Comparison of ENCODE assay signal across 8 cellular contexts in genomic region chr3:151085889-151086483, GRCh38. TPM values are rescaled to one million over a fixed set of nuclear protein-coding genes. Genes with fewer than 3 reads are reported as not detected.
DNase-seq lines count a peak whose midpoint lies in the region; ATAC-seq and TF ChIP-seq lines count a peak whose summit lies in the region.

No MANE protein-coding gene starts in this region.

- H3K27me3 Mint-ChIP-seq in T-cell (peaks cover 18 to 43% of the 10 kb centered on the region in 2 donors), type B pancreatic cell (peaks cover 24% of the 10 kb centered on the region)

- no peak overlapping the region for H3K27ac Mint-ChIP-seq in T-cell
- H3K27ac Mint-ChIP-seq in type B pancreatic cell, result no peak overlapping the region

- no peaks in the 10 kb centered on the region for H3K36me3 ChIP-seq in effector memory CD4-positive, alpha-beta T cell (ENCODE audit: control insufficient read depth, insufficient read depth, low read length)
- no peaks in the 10 kb centered on the region for H3K36me3 ChIP-seq in mucosa of descending colon (ENCODE audit: low read depth)

- intact Hi-C loops in Right ventricle myocardium superior (cut with DNase I) (no loop called here), Right ventricle myocardium inferior (cut with DNase I) (no loop called here), mucosa of descending colon (cut with DNase I, micrococcal nuclease) (no loop called here)

- peak; percentile 43 for DNase-seq in Right ventricle myocardium superior
- no peak for DNase-seq in Right ventricle myocardium inferior (ENCODE audit: missing footprints)
- DNase-seq in T-cell, result peak in 8 of 34 experiments; percentile 2 to 15 (median 6)
- no peak for DNase-seq in effector memory CD4-positive, alpha-beta T cell
- peak; percentile 3 to 51 (median 31) for DNase-seq in mucosa of descending colon
- peak; percentile 77 for DNase-seq in type B pancreatic cell (ENCODE audit: extremely low spot score, unreplicated experiment)
- no peak for DNase-seq in dermis blood vessel endothelial cell

- POLR2A ChIA-PET in T-cell (lab: Charles Lee), result no interaction called here

- peak; percentile 25 for ATAC-seq in Right ventricle myocardium superior (ENCODE audit: poor library complexity)
- ATAC-seq in Right ventricle myocardium inferior, result no peak
- peak; percentile 23 for ATAC-seq in HG03280 (IDR thresholded peaks at IDR 0.05; ENCODE audit: unreplicated experiment)
- peak in 3 of 4 experiments; percentile 9 to 38 (median 29) for ATAC-seq in T-cell (replicated peaks in 1 of 4)
- peak; percentile 41 for ATAC-seq in mucosa of descending colon

- H3K9me3 Mint-ChIP-seq in T-cell (no peaks in the 10 kb centered on the region), type B pancreatic cell (no peaks in the 10 kb centered on the region)

- no peak overlapping the region for H3K27ac ChIP-seq in effector memory CD4-positive, alpha-beta T cell (ENCODE audit: insufficient read depth, low read length, poor library complexity, severe bottlenecking)

- peak overlapping the region; percentile 67 for H3K4me3 ChIP-seq in effector memory CD4-positive, alpha-beta T cell (ENCODE audit: insufficient read depth, low read depth, low read length, poor library complexity, severe bottlenecking)
- no peak overlapping the region for H3K4me3 ChIP-seq in mucosa of descending colon

- TF ChIP-seq CTCF in mucosa of descending colon (IDR thresholded peaks at IDR 0.05) (no peak), type B pancreatic cell (conservative IDR thresholded peaks at IDR 0.05) (no peak)

- H3K4me1 Mint-ChIP-seq in T-cell, result peaks cover 0 to 15% (median 13%) of the 10 kb centered on the region in 3 donors
- H3K4me1 Mint-ChIP-seq in type B pancreatic cell (ENCODE audit: unreplicated experiment), result peaks cover 19% of the 10 kb centered on the region

- no peaks in the 10 kb centered on the region for H3K27me3 ChIP-seq in effector memory CD4-positive, alpha-beta T cell (replicated peaks; ENCODE audit: control insufficient read depth, insufficient read depth, low read length, poor library complexity, severe bottlenecking)

- peaks cover 14% of the 10 kb centered on the region for H3K4me1 ChIP-seq in effector memory CD4-positive, alpha-beta T cell (ENCODE audit: control insufficient read depth, insufficient read depth, low read length, poor library complexity, severe bottlenecking)
- H3K4me1 ChIP-seq in mucosa of descending colon (ENCODE audit: low read depth), result peaks cover 20% of the 10 kb centered on the region

- CTCF ChIA-PET in T-cell (lab: Charles Lee), result interaction anchor here in 1 of 2 donors (0.6 to 1.4 kb wide), 3 partner anchors 14 to 57 kb away, joined by 4 to 10 read pairs (median 4); no protein-coding TSS in a partner anchor

- no peaks in the 10 kb centered on the region for H3K9me3 ChIP-seq in effector memory CD4-positive, alpha-beta T cell (ENCODE audit: control insufficient read depth, low read length)
- H3K9me3 ChIP-seq in mucosa of descending colon, result no peaks in the 10 kb centered on the region

- H3K4me3 Mint-ChIP-seq in T-cell (peak overlapping the region; percentile 81 to 84 (median 82)), type B pancreatic cell (peak overlapping the region; percentile 96)

- H3K36me3 Mint-ChIP-seq in T-cell (no peaks in the 10 kb centered on the region), type B pancreatic cell (no peaks in the 10 kb centered on the region)

RNA-seq across cellular contexts. Expression of gene MED12L, which starts 0.5 kb away (rescaled TPM):
- total RNA-seq in Right ventricle myocardium superior (0.67 TPM), Right ventricle myocardium inferior (0.49 TPM), T-cell (1 to 10 TPM in 2 of 5 donors, under 1 TPM in 3; 0.55 to 2.1 (median 0.66) TPM), mucosa of descending colon (1 to 10 TPM in 1 of 3 donors, under 1 TPM in 2; 0.39 to 2.4 (median 0.55) TPM), type B pancreatic cell (ENCODE audit: low replicate concordance) (3.2 and 6.4 TPM in 2 replicates), dermis blood vessel endothelial cell (under 0.01 and 0.05 TPM in 2 replicates)

Comparison
In these comparisons a context has a peak if more than half of its experiments do, and no peak if none do; other contexts are left out.
1. DNase-seq: peak in Right ventricle myocardium superior (single experiment), mucosa of descending colon (3 of 3) and type B pancreatic cell (single experiment); none in Right ventricle myocardium inferior (single experiment), effector memory CD4-positive, alpha-beta T cell (0 of 3) and dermis blood vessel endothelial cell (single experiment).